ENCODE assay signal across 8 cellular contexts in the genomic region with DNA sequence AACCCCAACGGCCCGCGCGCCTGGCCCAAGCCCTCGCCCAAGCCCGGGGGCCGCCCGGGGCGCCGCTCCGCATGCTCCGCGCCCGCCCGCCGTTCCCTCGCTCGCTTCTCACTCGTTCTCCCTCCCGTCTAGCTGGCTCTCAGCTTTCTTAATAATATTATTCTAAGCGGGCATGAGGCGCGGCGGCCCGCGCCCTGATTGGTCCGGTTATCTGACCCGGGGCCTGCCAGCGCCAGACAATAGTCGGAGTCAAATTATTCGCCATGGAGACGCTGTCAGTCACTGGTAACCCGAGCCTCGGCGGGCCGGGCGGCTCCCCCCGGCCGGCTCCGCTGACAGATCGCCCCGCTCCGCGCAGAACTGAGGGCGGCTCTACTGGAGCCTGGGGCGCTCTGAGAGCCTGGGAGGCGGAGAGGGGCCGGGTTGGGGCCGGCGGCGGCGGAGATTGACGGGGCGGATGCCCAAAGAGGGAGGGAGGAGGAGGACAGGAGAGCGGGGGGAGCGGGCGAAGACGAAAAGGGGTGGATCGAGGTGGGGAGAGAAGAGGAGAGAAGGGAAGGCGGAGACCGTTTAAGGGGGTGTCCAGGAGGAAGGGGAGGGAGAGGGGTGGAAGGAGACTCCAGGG. TPM values are rescaled to one million over a fixed set of nuclear protein-coding genes. Genes with fewer than 3 reads are reported as not detected.
DNase-seq lines count a peak whose midpoint lies in the region; ATAC-seq and TF ChIP-seq lines count a peak whose summit lies in the region.

A gene (minus strand): TSS at position 150 of the 625 bp plus-strand sequence. CDS start 342 bp downstream, outside the sequence.

- peak within 1 kb of the TSS; percentile 89 for H3K4me3 Mint-ChIP-seq in MCF 10A (ENCODE audit: unreplicated experiment)

- H3K4me1 Mint-ChIP-seq in MCF 10A (ENCODE audit: insufficient read depth, unreplicated experiment) = peaks cover 7% of the 10 kb centered on the region

- no peaks in the 10 kb centered on the region for H4K20me1 ChIP-seq in HCT116 (ENCODE audit: insufficient read depth)

- no peaks in the 10 kb centered on the region for H3K9me3 Mint-ChIP-seq in MCF 10A (ENCODE audit: unreplicated experiment)

- H3K36me3 Mint-ChIP-seq in MCF 10A (ENCODE audit: insufficient read depth, unreplicated experiment) = peaks cover 6% of the 10 kb centered on the region

- H3K9ac ChIP-seq in HCT116 (ENCODE audit: low read length) (peak within 1 kb of the TSS; percentile 46), iPS-15b (ENCODE audit: low read depth, low read length) (no peak within 1 kb of the TSS)

- no TSS peak for BruUV-seq in HCT116 (replicated peaks; lab: Mats Ljungman, UMichigan)
- BruUV-seq in MCF 10A (replicated peaks; lab: Mats Ljungman, UMichigan) = no TSS peak

- DNase-seq in BE2C = peak; percentile 96
- DNase-seq in HCT116 (ENCODE audit: low read depth, low spot score) = peak; percentile 85
- DNase-seq in NCI-H510A treated with DMSO at 0.1 percent for 48 hours (lab: John Stamatoyannopoulos, UW) = peak; percentile 95
- peak; percentile 98 for DNase-seq in MCF 10A (ENCODE audit: unreplicated experiment)
- peak; percentile 93 for DNase-seq in sciatic nerve (ENCODE audit: low spot score)
- no peak for DNase-seq in effector CD4-positive, alpha-beta T cell

- no peaks in the 10 kb centered on the region for H3K27me3 Mint-ChIP-seq in MCF 10A (ENCODE audit: insufficient read depth, unreplicated experiment)

- H3K27me3 ChIP-seq in BE2C (no peaks in the 10 kb centered on the region), HCT116 (ENCODE audit: insufficient read depth, low read length) (no peaks in the 10 kb centered on the region), iPS-15b (ENCODE audit: control insufficient read depth, insufficient read depth, low read length) (peaks cover 89% of the 10 kb centered on the region)

- H3K4me3 ChIP-seq in BE2C (ENCODE audit: low read depth, low read length) (peak within 1 kb of the TSS; percentile 66), HCT116 (replicated peaks in 1 of 2; ENCODE audit: low read depth in 1 of 2, low read length in 2 of 2) (peak within 1 kb of the TSS; percentile 47 to 63), iPS-15b (ENCODE audit: low read depth, low read length) (peak within 1 kb of the TSS; percentile 58)

- H3K9me3 ChIP-seq in BE2C (peaks cover 3% of the 10 kb centered on the region; the same call in 1 of the 2 replicates), HCT116 (ENCODE audit: control insufficient read depth in 1 of 2, insufficient read depth in 1 of 2, low read depth in 1 of 2, low read length in 2 of 2) (no peaks in the 10 kb centered on the region), iPS-15b (ENCODE audit: control insufficient read depth, insufficient read depth, low read length) (no peaks in the 10 kb centered on the region)

- CTCF ChIA-PET in HCT116 (lab: Charles Lee) (no interaction called here), MCF 10A (lab: Yijun Ruan, JAX) (no interaction called here)

- no peaks in the 10 kb centered on the region for H3K9me2 ChIP-seq in HCT116 (ENCODE audit: insufficient read depth)

- intact Hi-C loops in HCT116 (cut with micrococcal nuclease) (no loop called here), MCF 10A (cut with micrococcal nuclease) (loop anchor here (5.0 kb wide), 1 partner anchor 158 kb away; no protein-coding TSS in a partner anchor), sciatic nerve (cut with DNase I) (no loop called here)

- no peaks in the 10 kb centered on the region for H3K79me2 ChIP-seq in HCT116 (ENCODE audit: insufficient read depth, low read length)

- RAD21 ChIA-PET in HCT116 (lab: Charles Lee; ENCODE audit: low non-redundant PET in 1 of 2, low total read pairs in 2 of 2, uncharacterized antibody in 2 of 2, unreplicated experiment in 2 of 2) = interaction anchor here in 1 of 2 experiments (0.7 kb wide), 1 partner anchor 172 kb away, joined by 3 read pairs; no protein-coding TSS in a partner anchor

- H3K36me3 ChIP-seq in BE2C (no peaks in the 10 kb centered on the region), HCT116 (ENCODE audit: control insufficient read depth in 1 of 2, insufficient read depth in 2 of 2, low read length in 2 of 2) (no peaks in the 10 kb centered on the region), iPS-15b (ENCODE audit: control insufficient read depth, insufficient read depth, low read length) (no peaks in the 10 kb centered on the region)

- peak; percentile 93 for ATAC-seq in HCT116
- ATAC-seq in sciatic nerve = peak; percentile 95
- no peak for ATAC-seq in GM19035 (IDR thresholded peaks at IDR 0.05; ENCODE audit: unreplicated experiment)

- no peaks in the 10 kb centered on the region; the same call in 1 of the 2 replicates for H3K4me1 ChIP-seq in BE2C
- peaks cover 7 to 20% of the 10 kb centered on the region in 2 experiments for H3K4me1 ChIP-seq in HCT116 (ENCODE audit: control insufficient read depth in 1 of 2, insufficient read depth in 2 of 2, low read length in 2 of 2)
- H3K4me1 ChIP-seq in iPS-15b (ENCODE audit: control insufficient read depth, insufficient read depth, low read length) = no peaks in the 10 kb centered on the region

- no peak within 1 kb of the TSS; the same call in 1 of the 2 replicates for H3K27ac ChIP-seq in HCT116 (ENCODE audit: low read depth, low read length)

- TF ChIP-seq CTCF in BE2C (IDR thresholded peaks at IDR 0.05; ENCODE audit: low read depth, low read length) = no peak
- no peak for TF ChIP-seq CTCF in HCT116 (IDR thresholded peaks at IDR 0.05 in 2 of 3, conservative IDR thresholded peaks at IDR 0.05 in 1 of 3; ENCODE audit: borderline replicate concordance in 1 of 3, insufficient read depth in 1 of 3, low read depth in 2 of 3, low read length in 2 of 3)
- TF ChIP-seq CTCF in MCF 10A (IDR thresholded peaks at IDR 0.05; ENCODE audit: unreplicated experiment) = no peak

- H2AFZ ChIP-seq in HCT116 (ENCODE audit: low read depth, low read length, poor library complexity, severe bottlenecking) = peak within 1 kb of the TSS; percentile 80

- TF ChIP-seq POLR2A in HCT116 (IDR thresholded peaks at IDR 0.05; ENCODE audit: borderline replicate concordance, extremely low read depth, insufficient read depth, insufficient read length) = no peak

- TF ChIP-seq RAD21 in HCT116 (IDR thresholded peaks at IDR 0.05; ENCODE audit: low read depth) = no peak

- POLR2A ChIA-PET in HCT116 (lab: Charles Lee) = interaction anchor here (1.2 kb wide), 1 partner anchor 72 kb away, joined by 3 read pairs; no protein-coding TSS in a partner anchor
- POLR2A ChIA-PET in MCF 10A (lab: Yijun Ruan, JAX) = interaction anchor here (0.5 to 1.3 kb wide), 10 partner anchors 9 to 602 kb away, joined by 3 to 11 read pairs (median 4); a partner anchor contains a TSS

- H3K27ac Mint-ChIP-seq in MCF 10A (ENCODE audit: low read depth, unreplicated experiment) = peak within 1 kb of the TSS; percentile 40

- peak within 1 kb of the TSS; percentile 83 for H3K4me2 ChIP-seq in HCT116 (ENCODE audit: low read length)

TF ChIP-seq in HCT116, 20 proteins besides CTCF, POLR2A, EP300 and RAD21:
- TF ChIP-seq SP1 (IDR thresholded peaks at IDR 0.05; ENCODE audit: low read depth) (peak; percentile 53; the same call in 1 of the 2 replicates), CBX3 (IDR thresholded peaks at IDR 0.05; ENCODE audit: low read depth) (no peak), TCF7L2 (IDR thresholded peaks at IDR 0.05; ENCODE audit: borderline replicate concordance, extremely low read depth, insufficient read depth, insufficient read length) (peak; percentile 74)
- TF ChIP-seq, protein P1, sequence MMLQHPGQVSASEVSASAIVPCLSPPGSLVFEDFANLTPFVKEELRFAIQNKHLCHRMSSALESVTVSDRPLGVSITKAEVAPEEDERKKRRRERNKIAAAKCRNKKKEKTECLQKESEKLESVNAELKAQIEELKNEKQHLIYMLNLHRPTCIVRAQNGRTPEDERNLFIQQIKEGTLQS (IDR thresholded peaks at IDR 0.05) = no peak
- TF ChIP-seq, protein P2, sequence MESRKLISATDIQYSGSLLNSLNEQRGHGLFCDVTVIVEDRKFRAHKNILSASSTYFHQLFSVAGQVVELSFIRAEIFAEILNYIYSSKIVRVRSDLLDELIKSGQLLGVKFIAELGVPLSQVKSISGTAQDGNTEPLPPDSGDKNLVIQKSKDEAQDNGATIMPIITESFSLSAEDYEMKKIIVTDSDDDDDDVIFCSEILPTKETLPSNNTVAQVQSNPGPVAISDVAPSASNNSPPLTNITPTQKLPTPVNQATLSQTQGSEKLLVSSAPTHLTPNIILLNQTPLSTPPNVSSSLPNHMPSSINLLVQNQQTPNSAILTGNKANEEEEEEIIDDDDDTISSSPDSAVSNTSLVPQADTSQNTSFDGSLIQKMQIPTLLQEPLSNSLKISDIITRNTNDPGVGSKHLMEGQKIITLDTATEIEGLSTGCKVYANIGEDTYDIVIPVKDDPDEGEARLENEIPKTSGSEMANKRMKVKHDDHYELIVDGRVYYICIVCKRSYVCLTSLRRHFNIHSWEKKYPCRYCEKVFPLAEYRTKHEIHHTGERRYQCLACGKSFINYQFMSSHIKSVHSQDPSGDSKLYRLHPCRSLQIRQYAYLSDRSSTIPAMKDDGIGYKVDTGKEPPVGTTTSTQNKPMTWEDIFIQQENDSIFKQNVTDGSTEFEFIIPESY (IDR thresholded peaks at IDR 0.05; ENCODE audit: extremely low read depth, insufficient replicate concordance, low read length) = peak; percentile 40
TF ChIP-seq in HCT116: peak in this region for 3.

RNA-seq across cellular contexts. Expression of the gene that starts here (rescaled TPM):
- polyA plus RNA-seq in BE2C (2012; ENCODE audit: insufficient read depth, insufficient read length, low read depth) = not detected
- 0.54 TPM for total RNA-seq in HCT116 (2021; ENCODE audit: unreplicated experiment)
- polyA plus RNA-seq in HCT116 (2012) = 0.02 and 0.20 TPM in 2 replicates
- total RNA-seq in MCF 10A (2022) = 0.96 and 1.2 TPM in 2 replicates
- 3.6 TPM for total RNA-seq in sciatic nerve

Comparison
In these comparisons a context has a peak if more than half of its experiments do, and no peak if none do; other contexts are left out.
1. Peak in DNase-seq, ATAC-seq, H3K4me3 ChIP-seq, H3K9ac ChIP-seq and H3K4me2 ChIP-seq in HCT116; RNA of the gene not detected or under 1 TPM.